8 cellular contexts compared by ENCODE assay signal in genomic region chr3:63863150-63864007, GRCh38. TPM values are rescaled to one million over a fixed set of nuclear protein-coding genes. Genes with fewer than 3 reads are reported as not detected.
DNase-seq lines count a peak whose midpoint lies in the region; ATAC-seq, FAIRE-seq and TF ChIP-seq lines count a peak whose summit lies in the region.

A gene with protein sequence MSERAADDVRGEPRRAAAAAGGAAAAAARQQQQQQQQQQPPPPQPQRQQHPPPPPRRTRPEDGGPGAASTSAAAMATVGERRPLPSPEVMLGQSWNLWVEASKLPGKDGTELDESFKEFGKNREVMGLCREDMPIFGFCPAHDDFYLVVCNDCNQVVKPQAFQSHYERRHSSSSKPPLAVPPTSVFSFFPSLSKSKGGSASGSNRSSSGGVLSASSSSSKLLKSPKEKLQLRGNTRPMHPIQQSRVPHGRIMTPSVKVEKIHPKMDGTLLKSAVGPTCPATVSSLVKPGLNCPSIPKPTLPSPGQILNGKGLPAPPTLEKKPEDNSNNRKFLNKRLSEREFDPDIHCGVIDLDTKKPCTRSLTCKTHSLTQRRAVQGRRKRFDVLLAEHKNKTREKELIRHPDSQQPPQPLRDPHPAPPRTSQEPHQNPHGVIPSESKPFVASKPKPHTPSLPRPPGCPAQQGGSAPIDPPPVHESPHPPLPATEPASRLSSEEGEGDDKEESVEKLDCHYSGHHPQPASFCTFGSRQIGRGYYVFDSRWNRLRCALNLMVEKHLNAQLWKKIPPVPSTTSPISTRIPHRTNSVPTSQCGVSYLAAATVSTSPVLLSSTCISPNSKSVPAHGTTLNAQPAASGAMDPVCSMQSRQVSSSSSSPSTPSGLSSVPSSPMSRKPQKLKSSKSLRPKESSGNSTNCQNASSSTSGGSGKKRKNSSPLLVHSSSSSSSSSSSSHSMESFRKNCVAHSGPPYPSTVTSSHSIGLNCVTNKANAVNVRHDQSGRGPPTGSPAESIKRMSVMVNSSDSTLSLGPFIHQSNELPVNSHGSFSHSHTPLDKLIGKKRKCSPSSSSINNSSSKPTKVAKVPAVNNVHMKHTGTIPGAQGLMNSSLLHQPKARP (plus strand): TSS chr3:63863867. CDS start chr3:63912599, 48,732 bp downstream.
Gene THOC7, minus strand, starts transcription at chr3:63863805. Its CDS starts 15 bp downstream, at chr3:63863790.

- peak within 1 kb of the TSS; percentile 69 for H3K27ac ChIP-seq in angular gyrus (ENCODE audit: low read depth, low read length)
- peak within 1 kb of the TSS; percentile 66 for H3K27ac ChIP-seq in right cardiac atrium (ENCODE audit: low read length)

- TF ChIP-seq CTCF in D721Med (IDR thresholded peaks at IDR 0.05; ENCODE audit: insufficient read depth, missing control alignments): no peak

- under 1% methylated on average over 98 of the region's 98 CpGs for WGBS in right cardiac atrium

- ATAC-seq in GM19468 (IDR thresholded peaks at IDR 0.05; ENCODE audit: extremely low read depth, unreplicated experiment) (peak; percentile 74), T-helper 17 cell (peak; percentile 92), right cardiac atrium (peak; percentile 85 to 88)

- H3K4me1 ChIP-seq in right cardiac atrium (ENCODE audit: control insufficient read depth, insufficient read depth, low read length): peaks cover 2% of the 10 kb centered on the region

- peak within 1 kb of the TSS; percentile 92 for H3K4me3 ChIP-seq in right cardiac atrium (ENCODE audit: low read length)

- DNase-seq in D721Med (ENCODE audit: insufficient read length, low spot score) (peak; percentile 51), HT-29 (ENCODE audit: low spot score) (peak; percentile 34), T-helper 17 cell (peak; percentile 63 to 66 (median 64)), right cardiac atrium (peak; percentile 72 to 91 (median 88)), retina (peak; percentile 90), HPDE6-E6E7 (ENCODE audit: extremely low spot score) (no peak)

- intact Hi-C loops in right cardiac atrium (cut with DNase I): loop anchor here in 1 of 4 donors (1.0 kb wide), 1 partner anchor 9 kb away; no protein-coding TSS in a partner anchor

- FAIRE-seq in D721Med (lab: Jason Lieb, UNC): no peak

- H3K4me1 Mint-ChIP-seq in T-helper 17 cell: peaks cover 42% of the 10 kb centered on the region

- no peaks in the 10 kb centered on the region for H3K27me3 ChIP-seq in right cardiac atrium (ENCODE audit: control insufficient read depth, insufficient read depth)

- peak within 1 kb of the TSS; percentile 93 for H3K27ac Mint-ChIP-seq in T-helper 17 cell

- peak within 1 kb of the TSS; percentile 96 for H3K4me3 Mint-ChIP-seq in T-helper 17 cell

- no peaks in the 10 kb centered on the region for H3K9me3 ChIP-seq in T-helper 17 cell (ENCODE audit: control insufficient read depth, low read length, poor library complexity, severe bottlenecking)
- no peaks in the 10 kb centered on the region for H3K9me3 ChIP-seq in right cardiac atrium (ENCODE audit: control insufficient read depth, low read length)

- no peaks in the 10 kb centered on the region for H3K36me3 Mint-ChIP-seq in T-helper 17 cell (ENCODE audit: low read depth)

- H3K27me3 Mint-ChIP-seq in T-helper 17 cell: no peaks in the 10 kb centered on the region

RNA-seq across cellular contexts. Expression of the first gene that starts in this region (rescaled TPM):
- total RNA-seq in HT-29 (2014; rRNA removed; shearing (Covaris generic)): 3.0 and 6.3 TPM in 2 replicates
- total RNA-seq in T-helper 17 cell: 100 to 1,000 TPM; 165 to 205 TPM
- 10 to 100 TPM; 11.1 to 18.9 (median 13.4) TPM for total RNA-seq in right cardiac atrium
- 4.8 TPM for polyA plus RNA-seq in right cardiac atrium

RNA-seq across cellular contexts. Expression of gene THOC7, which starts in this region (rescaled TPM):
- total RNA-seq in HT-29 (2014; rRNA removed; shearing (Covaris generic)): 25.6 and 26.1 TPM in 2 replicates
- total RNA-seq in T-helper 17 cell: 10 to 100 TPM; 29.9 to 36.6 TPM
- total RNA-seq in right cardiac atrium: 10 to 100 TPM; 61.6 to 68.0 (median 66.6) TPM
- polyA plus RNA-seq in right cardiac atrium: 109 TPM

Comparison
In these comparisons a context has a peak if more than half of its experiments do, and no peak if none do; other contexts are left out.
1. RNA of the first gene that starts in this region (total RNA-seq): 165 to 205 TPM in T-helper 17 cell; 11.1 to 18.9 TPM in right cardiac atrium and 3.0 to 6.3 TPM in HT-29; every median in the first group is over 4 times any median in the second.
2. Peak in every context shown above with its lines, with median percentiles within 50 percentile points of each other: ATAC-seq.